In genomic region chr1:61140056-61140549, GRCh38 we compare ENCODE assay signal across 31 cellular contexts. TPM values are rescaled to one million over a fixed set of nuclear protein-coding genes. Genes with fewer than 3 reads are reported as not detected.
DNase-seq lines count a peak whose midpoint lies in the region; ATAC-seq, FAIRE-seq and TF ChIP-seq lines count a peak whose summit lies in the region.
"Had no signal": no experiment of that assay in that cellular context is flagged by ENCODE, and none has a peak within 500 bp of the region (broad histone marks: within the 10 kb centered on the region; RNA-seq: fewer than 3 reads in every experiment).

No MANE protein-coding gene starts in this region.

- H3K36me3 Mint-ChIP-seq in MCF 10A (ENCODE audit: insufficient read depth, unreplicated experiment) (peaks cover 11% of the 10 kb centered on the region), neural progenitor cell (peaks cover 4% of the 10 kb centered on the region)
- H3K36me3 Mint-ChIP-seq: activated naive CD4-positive, alpha-beta T cell treated with anti-CD3 and anti-CD28 coated beads, Interleukin-2, amount 50 U/mL, for 72 hours; CD4-positive, CD25-positive, alpha-beta regulatory T cell; naive thymus-derived CD4-positive, alpha-beta T cell; stimulated activated effector memory CD8-positive, alpha-beta T cell treated with anti-CD3 and anti-CD28 coated beads, Interleukin-12 subunit alpha, Interleukin-12 subunit beta, amount 100 ng/mL, for 72 hours had no signal

- H3K4me2 ChIP-seq in K562 (ENCODE audit: insufficient read depth, low read length) (peak overlapping the region; percentile 66), neural progenitor cell (peak overlapping the region; percentile 28)

- H3K79me2 ChIP-seq in K562 (ENCODE audit: control insufficient read depth, insufficient read depth, low read length) (peaks cover 74% of the 10 kb centered on the region), neural progenitor cell (ENCODE audit: low read depth) (no peaks in the 10 kb centered on the region)

- H3K4me3 Mint-ChIP-seq in MCF 10A (ENCODE audit: unreplicated experiment) (peak overlapping the region; percentile 40), neural progenitor cell (no peak overlapping the region)
- H3K4me3 Mint-ChIP-seq: activated CD4-positive, alpha-beta T cell treated with anti-CD3 and anti-CD28 coated beads for 36 hours; activated CD8-positive, alpha-beta T cell treated with anti-CD3 and anti-CD28 coated beads, Interleukin-2, amount 10 ng/mL, durations not matched to agents 7 days and 5 days; CD4-positive, CD25-positive, alpha-beta regulatory T cell; effector memory CD8-positive, alpha-beta T cell; naive thymus-derived CD4-positive, alpha-beta T cell; stimulated activated effector memory CD8-positive, alpha-beta T cell treated with anti-CD3 and anti-CD28 coated beads, Interleukin-12 subunit alpha, Interleukin-12 subunit beta, amount 100 ng/mL, for 72 hours; T-helper 2 cell treated with Interferon-gamma antibody and Interleukin-4, amounts not matched to agents 5 μg/mL and 100 μg/mL, for 36 hours had no signal

- POLR2A ChIA-PET in MCF 10A (lab: Yijun Ruan, JAX) = interaction anchor here (0.7 to 6.7 kb wide), 38 partner anchors 8 to 1379 kb away, joined by 3 to 154 read pairs (median 5); partner anchors contain the start of gene NFIA
- POLR2A ChIA-PET in K562 (lab: Yijun Ruan, JAX) = interaction anchor here (0.7 to 4.7 kb wide), 16 partner anchors 8 to 161 kb away, joined by 3 to 21 read pairs (median 4); no protein-coding TSS in a partner anchor

- no peak for TF ChIP-seq CTCF in MCF 10A (IDR thresholded peaks at IDR 0.05; ENCODE audit: unreplicated experiment)
- TF ChIP-seq CTCF in breast epithelium (IDR thresholded peaks at IDR 0.05) = no peak
- no peak for TF ChIP-seq CTCF in K562 (IDR thresholded peaks at IDR 0.05 in 2 of 3, conservative IDR thresholded peaks at IDR 0.05 in 1 of 3; ENCODE audit: insufficient read depth in 2 of 3, low read depth in 1 of 3, low read length in 3 of 3)
- TF ChIP-seq CTCF in neural progenitor cell (IDR thresholded peaks at IDR 0.05) = no peak
- no peak for TF ChIP-seq CTCF in vagina (IDR thresholded peaks at IDR 0.05)

- H3F3A ChIP-seq in neural progenitor cell (ENCODE audit: low read depth) = no peaks in the 10 kb centered on the region

- TF ChIP-seq POLR2A in breast epithelium (IDR thresholded peaks at IDR 0.05) (no peak), K562 (conservative IDR thresholded peaks at IDR 0.05) (no peak), vagina (IDR thresholded peaks at IDR 0.05) (no peak)

- in situ Hi-C loops in K562 (cut with MboI) = no loop called here

- H3K4me1 ChIP-seq in breast epithelium (peaks cover 4 to 13% of the 10 kb centered on the region in 2 donors), K562 (replicated peaks in 1 of 2; ENCODE audit: control insufficient read depth in 2 of 2, insufficient read depth in 2 of 2, low read length in 2 of 2) (peaks cover 8 to 33% of the 10 kb centered on the region in 2 experiments), neural progenitor cell (peaks cover 17% of the 10 kb centered on the region), vagina (peaks cover 54% of the 10 kb centered on the region)
- H3K4me1 ChIP-seq in effector memory CD4-positive, alpha-beta T cell (ENCODE audit: control insufficient read depth, insufficient read depth, low read length, poor library complexity, severe bottlenecking) = no peaks in the 10 kb centered on the region

- H3K9me3 ChIP-seq in breast epithelium = no peaks in the 10 kb centered on the region
- H3K9me3 ChIP-seq in K562 (replicated peaks; ENCODE audit: control insufficient read depth, insufficient read depth, low read depth, low read length) = no peaks in the 10 kb centered on the region
- H3K9me3 ChIP-seq in neural progenitor cell (ENCODE audit: low read depth) = no peaks in the 10 kb centered on the region
- no peaks in the 10 kb centered on the region for H3K9me3 ChIP-seq in vagina
- no peaks in the 10 kb centered on the region for H3K9me3 ChIP-seq in effector memory CD4-positive, alpha-beta T cell (ENCODE audit: control insufficient read depth, low read length)
- H3K9me3 ChIP-seq: colonic mucosa, esophagus muscularis mucosa had no signal

- no peaks in the 10 kb centered on the region for H4K20me1 ChIP-seq in K562 (replicated peaks; ENCODE audit: control insufficient read depth, insufficient read depth, low read length)
- H4K20me1 ChIP-seq in neural progenitor cell (ENCODE audit: low read depth) = no peaks in the 10 kb centered on the region

- no TSS peak for BruUV-seq in MCF 10A (replicated peaks; lab: Mats Ljungman, UMichigan)
- no TSS peak for BruUV-seq in K562 (replicated peaks; lab: Mats Ljungman, UMichigan)

- TF ChIP-seq RAD21 in K562 (CRISPR knock-in tag; conservative IDR thresholded peaks at IDR 0.05 in 1 of 2, IDR thresholded peaks at IDR 0.05 in 1 of 2) = no peak

- H2AFZ ChIP-seq in K562 (ENCODE audit: low read depth, low read length) = no peak overlapping the region
- H2AFZ ChIP-seq in neural progenitor cell (replicated peaks) = no peak overlapping the region

- H3K27me3 Mint-ChIP-seq in MCF 10A (ENCODE audit: insufficient read depth, unreplicated experiment) (no peaks in the 10 kb centered on the region), neural progenitor cell (ENCODE audit: insufficient read depth, low read depth) (peaks cover 2% of the 10 kb centered on the region)
- H3K27me3 Mint-ChIP-seq: activated CD4-positive, alpha-beta T cell treated with anti-CD3 and anti-CD28 coated beads for 36 hours; effector memory CD8-positive, alpha-beta T cell had no signal

- TF ChIP-seq EP300 in K562 (IDR thresholded peaks at IDR 0.05; ENCODE audit: low read length) = peak; percentile 75; the same call in 1 of the 2 replicates

- DNase-seq in MCF 10A (ENCODE audit: unreplicated experiment) = no peak
- DNase-seq in breast epithelium (ENCODE audit: low spot score in 2 of 2) = no peak
- peak in 3 of 4 experiments; percentile 29 to 69 (median 56) for DNase-seq in K562 (ENCODE audit: extremely low read depth in 1 of 4, low spot score in 3 of 4)
- no peak for DNase-seq in neural progenitor cell (ENCODE audit: low spot score)
- no peak for DNase-seq in vagina (ENCODE audit: extremely low spot score in 2 of 2)
- no peak for DNase-seq in effector memory CD4-positive, alpha-beta T cell
- DNase-seq in HCEC 1CT = no peak
- DNase-seq: 8988T; activated CD4-positive, alpha-beta T cell treated with anti-CD3 and anti-CD28 coated beads for 36 hours; activated CD8-positive, alpha-beta T cell treated with anti-CD3 and anti-CD28 coated beads, Interleukin-2, amount 10 ng/mL, durations not matched to agents 7 days and 5 days; anterior cingulate cortex; CD4-positive, CD25-positive, alpha-beta regulatory T cell; colonic mucosa; DND-41; effector memory CD8-positive, alpha-beta T cell; GOT3; head of caudate nucleus; kidney; naive thymus-derived CD4-positive, alpha-beta T cell; NCI-H187; stimulated activated CD4-positive, alpha-beta T cell treated with anti-CD3 and anti-CD28 coated beads, Interleukin-15, amount 100 ng/mL, for 24 hours; substantia nigra had no signal

- no peaks in the 10 kb centered on the region for H3K36me3 ChIP-seq in breast epithelium
- H3K36me3 ChIP-seq in K562 (ENCODE audit: control insufficient read depth, insufficient read depth, low read length) = peaks cover 18% of the 10 kb centered on the region; the same call in 1 of the 3 replicates
- no peaks in the 10 kb centered on the region for H3K36me3 ChIP-seq in neural progenitor cell
- H3K36me3 ChIP-seq in vagina = no peaks in the 10 kb centered on the region
- H3K36me3 ChIP-seq in effector memory CD4-positive, alpha-beta T cell (ENCODE audit: control insufficient read depth, insufficient read depth, low read length) = no peaks in the 10 kb centered on the region
- H3K36me3 ChIP-seq: cardiac muscle cell, colonic mucosa, esophagus muscularis mucosa had no signal

- H3K27me3 ChIP-seq in breast epithelium (no peaks in the 10 kb centered on the region), K562 (ENCODE audit: control insufficient read depth in 2 of 2, insufficient read depth in 2 of 2, low read length in 2 of 2) (no peaks in the 10 kb centered on the region), neural progenitor cell (no peaks in the 10 kb centered on the region), vagina (no peaks in the 10 kb centered on the region)
- H3K27me3 ChIP-seq in effector memory CD4-positive, alpha-beta T cell (replicated peaks; ENCODE audit: control insufficient read depth, insufficient read depth, low read length, poor library complexity, severe bottlenecking) = no peaks in the 10 kb centered on the region
- H3K27me3 ChIP-seq: cardiac muscle cell, colonic mucosa, esophagus muscularis mucosa had no signal

- H3K4me3 ChIP-seq in breast epithelium = no peak overlapping the region
- H3K4me3 ChIP-seq in K562 = no peak overlapping the region
- no peak overlapping the region for H3K4me3 ChIP-seq in neural progenitor cell
- H3K4me3 ChIP-seq in vagina = no peak overlapping the region
- H3K4me3 ChIP-seq in effector memory CD4-positive, alpha-beta T cell (ENCODE audit: insufficient read depth, low read depth, low read length, poor library complexity, severe bottlenecking) = no peak overlapping the region
- H3K4me3 ChIP-seq: cardiac muscle cell, colonic mucosa, esophagus muscularis mucosa had no signal

- CTCF ChIA-PET in MCF 10A (lab: Yijun Ruan, JAX) = interaction anchor here (0.6 to 3.9 kb wide), 15 partner anchors 9 to 238 kb away, joined by 3 to 23 read pairs (median 4); no protein-coding TSS in a partner anchor
- CTCF ChIA-PET in K562 (lab: Yijun Ruan, JAX; ENCODE audit: low intra/inter-chr PET ratio) = no interaction called here

- peak; percentile 54 for FAIRE-seq in K562 (lab: Jason Lieb, UNC)
- FAIRE-seq: D721Med, kidney had no signal

- intact Hi-C loops in MCF 10A (cut with micrococcal nuclease) = loop anchor here (5.0 kb wide), 2 partner anchors 83 to 177 kb away; no protein-coding TSS in a partner anchor
- intact Hi-C loops in breast epithelium (cut with DNase I; ENCODE audit: low total_unique reads) = no loop called here
- intact Hi-C loops in K562 (cut with micrococcal nuclease) = loop anchor here (2.0 to 5.0 kb wide), 2 partner anchors 61 to 88 kb away; no protein-coding TSS in a partner anchor
- intact Hi-C loops in vagina (cut with DNase I) = no loop called here

- H3K9me1 ChIP-seq in K562 (ENCODE audit: control insufficient read depth, insufficient read depth, low read length) = no peaks in the 10 kb centered on the region

- H3K9ac ChIP-seq in K562 (ENCODE audit: insufficient read depth in 1 of 2, low read depth in 2 of 2, low read length in 2 of 2) (peak overlapping the region in 1 of 2 experiments; percentile 48; a peak in 2 of 4 replicates), neural progenitor cell (no peak overlapping the region)

- H3K27ac Mint-ChIP-seq in MCF 10A (ENCODE audit: low read depth, unreplicated experiment) (peak overlapping the region; percentile 64), neural progenitor cell (no peak overlapping the region)
- H3K27ac Mint-ChIP-seq: activated CD4-positive, alpha-beta T cell treated with anti-CD3 and anti-CD28 coated beads for 36 hours; activated CD8-positive, alpha-beta T cell treated with anti-CD3 and anti-CD28 coated beads, Interleukin-2, amount 10 ng/mL, durations not matched to agents 7 days and 5 days; activated naive CD4-positive, alpha-beta T cell treated with anti-CD3 and anti-CD28 coated beads, Interleukin-2, amount 50 U/mL, for 72 hours; activated T-helper 2 cell treated with anti-CD3 and anti-CD28 coated beads, Interferon-gamma antibody, Interleukin-2, Interleukin-4, amounts not matched to agents 10 μg/mL and 5 μg/mL and 100 μg/mL, durations not matched to agents 14 hours and 24 hours and 36 hours; CD4-positive, CD25-positive, alpha-beta regulatory T cell; effector memory CD8-positive, alpha-beta T cell; naive thymus-derived CD4-positive, alpha-beta T cell; stimulated activated effector memory CD8-positive, alpha-beta T cell treated with anti-CD3 and anti-CD28 coated beads, Interleukin-12 subunit alpha, Interleukin-12 subunit beta, amount 100 ng/mL, for 72 hours; T-helper 2 cell treated with Interferon-gamma antibody and Interleukin-4, amounts not matched to agents 5 μg/mL and 100 μg/mL, for 36 hours had no signal

- H3K9me3 Mint-ChIP-seq in MCF 10A (ENCODE audit: unreplicated experiment) (no peaks in the 10 kb centered on the region), neural progenitor cell (no peaks in the 10 kb centered on the region)
- H3K9me3 Mint-ChIP-seq: activated naive CD4-positive, alpha-beta T cell treated with anti-CD3 and anti-CD28 coated beads, Interleukin-2, amount 50 U/mL, for 72 hours; activated T-helper 2 cell treated with anti-CD3 and anti-CD28 coated beads, Interferon-gamma antibody, Interleukin-2, Interleukin-4, amounts not matched to agents 10 μg/mL and 5 μg/mL and 100 μg/mL, durations not matched to agents 14 hours and 24 hours and 36 hours; CD4-positive, CD25-positive, alpha-beta regulatory T cell; effector memory CD8-positive, alpha-beta T cell; HFFc6; naive thymus-derived CD4-positive, alpha-beta T cell; stimulated activated effector memory CD8-positive, alpha-beta T cell treated with anti-CD3 and anti-CD28 coated beads, Interleukin-12 subunit alpha, Interleukin-12 subunit beta, amount 100 ng/mL, for 72 hours; T-helper 2 cell treated with Interferon-gamma antibody and Interleukin-4, amounts not matched to agents 5 μg/mL and 100 μg/mL, for 36 hours had no signal

- ATAC-seq in K562 (peak; percentile 68), HG03159 (IDR thresholded peaks at IDR 0.05; ENCODE audit: unreplicated experiment) (no peak)
- ATAC-seq: activated CD4-positive, alpha-beta T cell treated with anti-CD3 and anti-CD28 coated beads for 36 hours; activated CD8-positive, alpha-beta T cell treated with anti-CD3 and anti-CD28 coated beads, Interleukin-2, amount 10 ng/mL, durations not matched to agents 7 days and 5 days; activated naive CD4-positive, alpha-beta T cell treated with anti-CD3 and anti-CD28 coated beads, Interleukin-2, amount 50 U/mL, for 72 hours had no signal

- peaks cover 41% of the 10 kb centered on the region for H3K4me1 Mint-ChIP-seq in MCF 10A (ENCODE audit: insufficient read depth, unreplicated experiment)
- peaks cover 23% of the 10 kb centered on the region for H3K4me1 Mint-ChIP-seq in neural progenitor cell
- H3K4me1 Mint-ChIP-seq: activated CD4-positive, alpha-beta T cell treated with anti-CD3 and anti-CD28 coated beads for 36 hours; CD4-positive, CD25-positive, alpha-beta regulatory T cell; naive thymus-derived CD4-positive, alpha-beta T cell; stimulated activated effector memory CD8-positive, alpha-beta T cell treated with anti-CD3 and anti-CD28 coated beads, Interleukin-12 subunit alpha, Interleukin-12 subunit beta, amount 100 ng/mL, for 72 hours had no signal

- WGBS in K562 (ENCODE audit: insufficient coverage, low coverage, missing lambda C conversion rate) = 8% methylated on average over 5 of the region's 5 CpGs

- no peak overlapping the region for H3K27ac ChIP-seq in breast epithelium
- H3K27ac ChIP-seq in K562 (ENCODE audit: extremely low read depth, low read depth, low read length) = peak overlapping the region; percentile 51
- H3K27ac ChIP-seq in neural progenitor cell = no peak overlapping the region
- H3K27ac ChIP-seq in vagina = peak overlapping the region; percentile 34
- no peak overlapping the region for H3K27ac ChIP-seq in effector memory CD4-positive, alpha-beta T cell (ENCODE audit: insufficient read depth, low read length, poor library complexity, severe bottlenecking)
- H3K27ac ChIP-seq: cardiac muscle cell, colonic mucosa had no signal

RNA-seq across cellular contexts. Expression of gene NFIA, which starts 57.7 kb away (rescaled TPM):
- total RNA-seq in MCF 10A (2022) (47.4 and 54.8 TPM in 2 replicates), breast epithelium (10 to 100 TPM; 54.9 to 87.5 (median 79.6) TPM), K562 (2014; rRNA removed) (6.5 and 9.5 TPM in 2 replicates), K562 (2014; rRNA removed; fragmentation: Illumina TruSeq; extraction: Trizol) (20.3 and 22.6 TPM in 2 replicates), K562 (2015; rRNA removed; fragmentation: Illumina TruSeq; extraction: Trizol) (16.1 and 16.2 TPM in 2 replicates), K562 (2021) (24.2 and 24.9 TPM in 2 replicates), neural progenitor cell (ENCODE audit: low replicate concordance) (1.7 and 5.3 TPM in 2 replicates), vagina (59.2 TPM)
- 64.5 and 151 TPM in 2 replicates for total RNA-seq in K562 (2011; cell fraction: chromatin; rRNA removed; ENCODE audit: low replicate concordance)
- total RNA-seq in K562 (2011; cell fraction: nucleolus; rRNA removed) = 18.0 and 29.1 TPM in 2 replicates
- 50.7 and 73.9 TPM in 2 replicates for total RNA-seq in K562 (2011; cell fraction: nucleoplasm; rRNA removed)
- polyA plus RNA-seq in K562 (2011; rRNA removed) (9.8 and 11.5 TPM in 2 replicates), K562 (2014; fragmentation: Illumina TruSeq; extraction: Trizol) (8.5 and 9.1 TPM in 2 replicates), K562 (2014; fragmentation: Nextera tagmentation; extraction: Ambion mirVana) (10 to 100 TPM in 1 of 2 experiments, 1 to 10 TPM in 1; 5.3 to 10.1 TPM), K562 (2014; rRNA removed) (7.0 and 8.6 TPM in 2 replicates)
- 12.0 and 15.8 TPM in 2 replicates for polyA plus RNA-seq in K562 (2011; cell fraction: cytosol; rRNA removed)
- polyA plus RNA-seq in K562 (2011; cell fraction: nucleus; rRNA removed) = 17.4 and 18.8 TPM in 2 replicates
- 3.9 and 4.2 TPM in 2 replicates for polyA plus RNA-seq in K562 (2012)
- polyA minus RNA-seq in K562 (2011; rRNA and poly(A)+ RNA removed) = 37.6 and 46.6 TPM in 2 replicates
- polyA minus RNA-seq in K562 (2011; cell fraction: cytosol; rRNA and poly(A)+ RNA removed) = 14.5 and 18.2 TPM in 2 replicates
- 45.4 and 75.9 TPM in 2 replicates for polyA minus RNA-seq in K562 (2011; cell fraction: nucleus; rRNA and poly(A)+ RNA removed)

Comparison
In these comparisons a context has a peak if more than half of its experiments do, and no peak if none do; other contexts are left out.
1. intact Hi-C loops: an anchor here in MCF 10A (5.0 kb wide) and K562 (2.0 to 5.0 kb wide); none called in breast epithelium and vagina.
2. DNase-seq: peak in K562 (3 of 4); none in MCF 10A (single experiment), breast epithelium (0 of 2), neural progenitor cell (single experiment), vagina (0 of 2), effector memory CD4-positive, alpha-beta T cell (0 of 3) and HCEC 1CT (single experiment).
3. H3K27ac ChIP-seq: peak in K562 (single experiment) and vagina (single experiment); none in breast epithelium (0 of 2), neural progenitor cell (single experiment) and effector memory CD4-positive, alpha-beta T cell (single experiment).